In genomic region chr17:78137392-78138203, GRCh38 we compare ENCODE assay signal across 1 cellular context.
A peak's percentile ranks its signal among the peaks of the same experiment; 100 is the strongest.
TF ChIP-seq lines count a peak whose summit lies in the region.

No MANE protein-coding gene starts in this region.

TF ChIP-seq in K562, 482 proteins besides CTCF, POLR2A, EP300 and RAD21 (continued from another document and continues in another):
- TF ChIP-seq ZNF274 (IDR thresholded peaks at IDR 0.05; ENCODE audit: borderline replicate concordance, low read depth, low read length): no peak
- peak; percentile 23; the same call in 1 of the 2 replicates for TF ChIP-seq KLF16 (IDR thresholded peaks at IDR 0.05)
- no peak for TF ChIP-seq HIVEP1 (CRISPR knock-in tag; IDR thresholded peaks at IDR 0.05)
- no peak for TF ChIP-seq KHSRP (IDR thresholded peaks at IDR 0.05)
- TF ChIP-seq PHF20 (IDR thresholded peaks at IDR 0.05; ENCODE audit: partially characterized antibody): peak; percentile 84
- 0 out of 2 replicates have a peak, but pooled peaks have one; percentile 47 for TF ChIP-seq NFRKB (IDR thresholded peaks at IDR 0.05; ENCODE audit: low read depth)
- peak; percentile 35 for TF ChIP-seq SMC3 (conservative IDR thresholded peaks at IDR 0.05; ENCODE audit: insufficient read depth, low read depth, low read length)
- peak; percentile 61; the same call in 1 of the 2 replicates for TF ChIP-seq ARID1B (IDR thresholded peaks at IDR 0.05)
- no peak for TF ChIP-seq PREB (CRISPR knock-in tag; IDR thresholded peaks at IDR 0.05)
- TF ChIP-seq CREBBP (IDR thresholded peaks at IDR 0.05; ENCODE audit: low read depth, low read length): no peak
- TF ChIP-seq MLX (CRISPR knock-in tag; conservative IDR thresholded peaks at IDR 0.05): 0 out of 4 replicates have a peak, but pooled peaks of 1 of the 2 experiments have one; percentile 6
- TF ChIP-seq CGGBP1 (CRISPR knock-in tag; IDR thresholded peaks at IDR 0.05): no peak
- TF ChIP-seq SUPT5H (IDR thresholded peaks at IDR 0.05): no peak; the same call in 1 of the 2 replicates
- TF ChIP-seq ZNF143 (CRISPR knock-in tag; IDR thresholded peaks at IDR 0.05): no peak
- no peak for TF ChIP-seq NCOA6 (IDR thresholded peaks at IDR 0.05)
- no peak for TF ChIP-seq PHB2 (IDR thresholded peaks at IDR 0.05; ENCODE audit: low read depth)
- 0 out of 2 replicates have a peak, but pooled peaks have one; percentile 37 for TF ChIP-seq MECOM (CRISPR knock-in tag; IDR thresholded peaks at IDR 0.05)
- no peak for TF ChIP-seq ETV6 (IDR thresholded peaks at IDR 0.05; ENCODE audit: borderline replicate concordance in 1 of 2, low read depth in 2 of 2, low read length in 1 of 2)
- no peak for TF ChIP-seq ETV6 (CRISPR knock-in tag; IDR thresholded peaks at IDR 0.05; ENCODE audit: borderline replicate concordance)
- peak; percentile 29; the same call in 1 of the 2 replicates for TF ChIP-seq USF1 (CRISPR knock-in tag; IDR thresholded peaks at IDR 0.05)
- TF ChIP-seq BRF1 (IDR thresholded peaks at IDR 0.05; ENCODE audit: borderline replicate concordance, extremely low read depth, insufficient read length): no peak
- TF ChIP-seq TRIM24 (IDR thresholded peaks at IDR 0.05): peak in 1 of 2 experiments; percentile 4; a peak in 1 of 4 replicates
- 0 out of 2 replicates have a peak, but pooled peaks have one; percentile 22 for TF ChIP-seq ZNF589 (CRISPR knock-in tag; IDR thresholded peaks at IDR 0.05; ENCODE audit: low read depth)
- peak in 1 of 2 experiments; percentile 56; a peak in 3 of 4 replicates for TF ChIP-seq MAZ (CRISPR knock-in tag; conservative IDR thresholded peaks at IDR 0.05 in 1 of 2, IDR thresholded peaks at IDR 0.05 in 1 of 2)
- peak; percentile 27 for TF ChIP-seq ZBTB43 (CRISPR knock-in tag; IDR thresholded peaks at IDR 0.05)
- TF ChIP-seq RERE (CRISPR knock-in tag; IDR thresholded peaks at IDR 0.05; ENCODE audit: borderline replicate concordance): no peak
- 0 out of 2 replicates have a peak, but pooled peaks have one; percentile 24 for TF ChIP-seq HCFC1 (IDR thresholded peaks at IDR 0.05; ENCODE audit: low read depth, low read length)
- TF ChIP-seq CREB1 (IDR thresholded peaks at IDR 0.05): no peak
- peak; percentile 52; the same call in 1 of the 2 replicates for TF ChIP-seq CREB1 (CRISPR knock-in tag; IDR thresholded peaks at IDR 0.05)
- TF ChIP-seq FOS (IDR thresholded peaks at IDR 0.05; ENCODE audit: extremely low read depth, insufficient read length): no peak
- no peak for TF ChIP-seq ID3 (CRISPR knock-in tag; IDR thresholded peaks at IDR 0.05)
- peak; percentile 80 for TF ChIP-seq ID3 (tag; IDR thresholded peaks at IDR 0.05)
- no peak for TF ChIP-seq MEF2A (IDR thresholded peaks at IDR 0.05; ENCODE audit: control insufficient read depth, low read depth, low read length)
- peak; percentile 25 for TF ChIP-seq ESRRA (IDR thresholded peaks at IDR 0.05; ENCODE audit: borderline replicate concordance, low read depth)
- TF ChIP-seq ZNF311 (CRISPR knock-in tag; IDR thresholded peaks at IDR 0.05): no peak
- TF ChIP-seq SREBF1 (IDR thresholded peaks at IDR 0.05; ENCODE audit: borderline replicate concordance, low read depth, low read length): no peak
- TF ChIP-seq HMBOX1 (IDR thresholded peaks at IDR 0.05): 0 out of 2 replicates have a peak, but pooled peaks have one; percentile 14
- no peak for TF ChIP-seq RFX5 (IDR thresholded peaks at IDR 0.05; ENCODE audit: low read depth, low read length)
- TF ChIP-seq PPARD (CRISPR knock-in tag; IDR thresholded peaks at IDR 0.05): no peak
- TF ChIP-seq BRF2 (IDR thresholded peaks at IDR 0.05; ENCODE audit: borderline replicate concordance, insufficient read depth, insufficient read length): no peak
- peak; percentile 64 for TF ChIP-seq TOE1 (IDR thresholded peaks at IDR 0.05; ENCODE audit: borderline replicate concordance)
- no peak for TF ChIP-seq TOE1 (CRISPR knock-in tag; IDR thresholded peaks at IDR 0.05; ENCODE audit: borderline replicate concordance, low read depth)
- TF ChIP-seq ATF1 (CRISPR knock-in tag; IDR thresholded peaks at IDR 0.05): no peak
- peak; percentile 53; the same call in 1 of the 2 replicates for TF ChIP-seq ATF1 (tag; IDR thresholded peaks at IDR 0.05)
- TF ChIP-seq ZNF766 (CRISPR knock-in tag; conservative IDR thresholded peaks at IDR 0.05): 0 out of 2 replicates have a peak, but pooled peaks have one; percentile 42
- TF ChIP-seq ZNF511 (CRISPR knock-in tag; IDR thresholded peaks at IDR 0.05): peak; percentile 31; the same call in 1 of the 2 replicates
- peak; percentile 40; the same call in 1 of the 2 replicates for TF ChIP-seq ATF7 (IDR thresholded peaks at IDR 0.05)
- TF ChIP-seq MYC (IDR thresholded peaks at IDR 0.05; ENCODE audit: low read depth, low read length): peak; percentile 97
- peak; percentile 64; the same call in 1 of the 2 replicates for TF ChIP-seq MYC (CRISPR knock-in tag; IDR thresholded peaks at IDR 0.05; ENCODE audit: borderline replicate concordance, low read depth)
- TF ChIP-seq SMAD1 (IDR thresholded peaks at IDR 0.05; ENCODE audit: low read depth, low read length, partially characterized antibody): no peak
- 0 out of 2 replicates have a peak, but pooled peaks have one; percentile 20 for TF ChIP-seq ETV1 (tag; conservative IDR thresholded peaks at IDR 0.05; ENCODE audit: low read depth)
- no peak for TF ChIP-seq HMG20B (CRISPR knock-in tag; IDR thresholded peaks at IDR 0.05)
- 0 out of 2 replicates have a peak, but pooled peaks have one; percentile 30 for TF ChIP-seq EHMT2 (IDR thresholded peaks at IDR 0.05)
- peak; percentile 17; the same call in 1 of the 2 replicates for TF ChIP-seq ATF3 (IDR thresholded peaks at IDR 0.05)
- no peak for TF ChIP-seq ATF3 (CRISPR knock-in tag; conservative IDR thresholded peaks at IDR 0.05)
- TF ChIP-seq JUND (IDR thresholded peaks at IDR 0.05; ENCODE audit: borderline replicate concordance, low read depth, low read length): peak; percentile 28; the same call in 1 of the 2 replicates
- TF ChIP-seq JUND (tag; IDR thresholded peaks at IDR 0.05; ENCODE audit: borderline replicate concordance, low read depth, low read length): no peak; the same call in 2 of the 3 replicates
- TF ChIP-seq POLR2AphosphoS5 (IDR thresholded peaks at IDR 0.05; ENCODE audit: control insufficient read depth, insufficient read depth, low read depth, low read length): no peak
- peak; percentile 7 for TF ChIP-seq CCNT2 (IDR thresholded peaks at IDR 0.05; ENCODE audit: borderline replicate concordance, extremely low read depth, insufficient read length, low read depth, low read length)
- no peak for TF ChIP-seq SNAPC5 (CRISPR knock-in tag; IDR thresholded peaks at IDR 0.05)
